ENCODE assay signal across 8 cellular contexts in genomic region chr19:10295305-10295846, GRCh38. TPM values are rescaled to one million over a fixed set of nuclear protein-coding genes. Genes with fewer than 3 reads are reported as not detected.
DNase-seq lines count a peak whose midpoint lies in the region; ATAC-seq and TF ChIP-seq lines count a peak whose summit lies in the region.

No MANE protein-coding gene starts in this region.

- peak; percentile 69 to 88 (median 73) for DNase-seq in Peyer's patch
- DNase-seq in astrocyte of the hippocampus (ENCODE audit: low read depth, low spot score): peak; percentile 44
- DNase-seq in naive B cell: peak; percentile 59
- DNase-seq in NCI-H524 (lab: John Stamatoyannopoulos, UW): no peak
- DNase-seq in NCI-H2081 treated with DMSO at 0.1 percent for 48 hours (lab: John Stamatoyannopoulos, UW): no peak
- DNase-seq in NCI-H2196 (lab: John Stamatoyannopoulos, UW; ENCODE audit: unreplicated experiment): no peak
- no peak for DNase-seq in DMS 273 (lab: John Stamatoyannopoulos, UW; ENCODE audit: unreplicated experiment)

- peaks cover 0 to 48% of the 10 kb centered on the region in 2 donors for H3K27me3 ChIP-seq in Peyer's patch

- peak; percentile 74 to 75 for ATAC-seq in naive B cell (ENCODE audit: low read depth in 2 of 2)

- peak overlapping the region in 5 of 6 donors; percentile 33 to 96 (median 75) for H3K27ac Mint-ChIP-seq in naive B cell

- H3K27me3 Mint-ChIP-seq in naive B cell: peaks cover 31 to 66% (median 33%) of the 10 kb centered on the region in 3 donors

- peak in 1 of 6 experiments; percentile 3 for TF ChIP-seq CTCF in Peyer's patch (IDR thresholded peaks at IDR 0.05)

- H3K9me3 ChIP-seq in Peyer's patch: no peaks in the 10 kb centered on the region

- peak overlapping the region; percentile 82 to 96 (median 88) for H3K4me3 Mint-ChIP-seq in naive B cell

- H3K27ac ChIP-seq in Peyer's patch: no peak overlapping the region

- H3K36me3 ChIP-seq in Peyer's patch: no peaks in the 10 kb centered on the region

- H3K9me3 Mint-ChIP-seq in naive B cell: peaks cover 0 to 5% (median 0%) of the 10 kb centered on the region in 7 donors

- H3K4me1 Mint-ChIP-seq in naive B cell: peaks cover 29 to 46% (median 44%) of the 10 kb centered on the region in 3 donors

- H3K4me1 ChIP-seq in Peyer's patch: peaks cover 0 to 55% (median 38%) of the 10 kb centered on the region in 4 donors

- peak overlapping the region; percentile 24 to 46 (median 37) for H3K4me3 ChIP-seq in Peyer's patch

- H3K36me3 Mint-ChIP-seq in naive B cell: peaks cover 0 to 5% of the 10 kb centered on the region in 2 donors

- peak; percentile 37 for TF ChIP-seq POLR2A in GM19193 (IDR thresholded peaks at IDR 0.05; ENCODE audit: extremely low read depth, insufficient read depth, insufficient read length)
- no peak for TF ChIP-seq POLR2A in Peyer's patch (IDR thresholded peaks at IDR 0.05)

RNA-seq across cellular contexts. Expression of gene ICAM5, which starts 5.6 kb away (rescaled TPM):
- under 1 TPM in 1 of 4 donors, not detected in 3; 0.27 TPM for total RNA-seq in Peyer's patch
- polyA plus RNA-seq in naive B cell (ENCODE audit: low read depth in 6 of 6): not detected

RNA-seq across cellular contexts. Expression of gene ICAM4, which starts 8.6 kb away (rescaled TPM):
- not detected for total RNA-seq in Peyer's patch
- polyA plus RNA-seq in naive B cell (ENCODE audit: low read depth in 6 of 6): not detected

RNA-seq across cellular contexts. Expression of gene ZGLP1, which starts 14.2 kb away (rescaled TPM):
- total RNA-seq in Peyer's patch: 10 to 100 TPM in 1 of 4 donors, 1 to 10 TPM in 1, not detected in 2; 2.1 to 10.7 TPM
- polyA plus RNA-seq in naive B cell (ENCODE audit: low read depth in 6 of 6): under 1 TPM in 2 of 6 donors, not detected in 4; 0.73 to 0.86 TPM

RNA-seq across cellular contexts. Expression of gene FDX2, which starts 20.4 kb away (rescaled TPM):
- total RNA-seq in Peyer's patch: 10 to 100 TPM in 3 of 4 donors, 1 to 10 TPM in 1; 8.3 to 22.2 (median 12.5) TPM
- 10 to 100 TPM; 12.9 to 36.6 (median 15.5) TPM for polyA plus RNA-seq in naive B cell (ENCODE audit: low read depth in 6 of 6)

RNA-seq across cellular contexts. Expression of gene ICAM1, which starts 24.5 kb away (rescaled TPM):
- 10 to 100 TPM in 2 of 4 donors, 1 to 10 TPM in 2; 2.6 to 62.7 (median 12.7) TPM for total RNA-seq in Peyer's patch
- polyA plus RNA-seq in naive B cell (ENCODE audit: low read depth in 6 of 6): 1 to 10 TPM in 5 of 6 donors, not detected in 1; 2.5 to 4.9 (median 3.8) TPM

Comparison
In these comparisons a context has a peak if more than half of its experiments do, and no peak if none do; other contexts are left out.
1. DNase-seq: peak in Peyer's patch (3 of 3), astrocyte of the hippocampus (single experiment) and naive B cell (single experiment); none in NCI-H524 (0 of 2), NCI-H2081 treated with DMSO at 0.1 percent for 48 hours (single experiment), NCI-H2196 (single experiment) and DMS 273 (single experiment).